Comparison of ENCODE assay signal across 22 cellular contexts in genomic region chr17:32802306-32802705, GRCh38.
DNase-seq lines count a peak whose midpoint lies in the region; ATAC-seq, FAIRE-seq and TF ChIP-seq lines count a peak whose summit lies in the region.
"Had no signal": no experiment of that assay in that cellular context is flagged by ENCODE, and none has a peak within 500 bp of the region (broad histone marks: within the 10 kb centered on the region; RNA-seq: fewer than 3 reads in every experiment).

No MANE protein-coding gene starts in this region.

- no peaks in the 10 kb centered on the region for H3K9me2 ChIP-seq in SK-N-SH

- TF ChIP-seq CTCF in SK-N-SH (IDR thresholded peaks at IDR 0.05) (no peak), GM12878 (IDR thresholded peaks at IDR 0.05 in 2 of 3, conservative IDR thresholded peaks at IDR 0.05 in 1 of 3; ENCODE audit: control insufficient read depth in 2 of 3, extremely low read depth in 1 of 3, insufficient read depth in 1 of 3, low read depth in 3 of 3, low read length in 3 of 3) (no peak), dorsolateral prefrontal cortex (IDR thresholded peaks at IDR 0.05 in 54 of 56, conservative IDR thresholded peaks at IDR 0.05 in 2 of 56; ENCODE audit: low read depth in 1 of 56, partially characterized antibody in 56 of 56) (no peak)

- ATAC-seq in SK-N-SH treated with all-trans-retinoic acid at 6 μM for 48 hours (no peak), GM12878 (no peak), left colon (no peak), sciatic nerve (no peak)
- ATAC-seq: CD8-positive, alpha-beta T cell; GM23338; HCT116 had no signal

- no peak overlapping the region for H2AFZ ChIP-seq in SK-N-SH (ENCODE audit: low read depth)
- no peak overlapping the region for H2AFZ ChIP-seq in GM12878 (ENCODE audit: control insufficient read depth, low read depth, low read length)
- H2AFZ ChIP-seq: GM23338 had no signal

- POLR2A ChIA-PET in SK-N-SH (lab: Yijun Ruan, JAX) (no interaction called here), GM12878 (lab: Charles Lee) (interaction anchor here (1.1 kb wide), 1 partner anchor 10 kb away, joined by 3 read pairs; no protein-coding TSS in a partner anchor)

- peaks cover 26% of the 10 kb centered on the region for H3F3A ChIP-seq in SK-N-SH (replicated peaks; ENCODE audit: insufficient read depth)

- H3K9ac ChIP-seq in SK-N-SH (no peak overlapping the region), GM12878 (ENCODE audit: control insufficient read depth, insufficient read depth, low read length) (no peak overlapping the region)
- H3K9ac ChIP-seq: BLaER1 had no signal

- H3K4me1 ChIP-seq in SK-N-SH (ENCODE audit: control insufficient read depth in 1 of 2, insufficient read depth in 2 of 2, low read depth in 1 of 2, low read length in 1 of 2) (peaks cover 0 to 44% of the 10 kb centered on the region in 2 experiments; a peak in 3 of 4 replicates), GM12878 (ENCODE audit: control insufficient read depth, insufficient read depth, low read length) (no peaks in the 10 kb centered on the region)
- H3K4me1 ChIP-seq: BLaER1 had no signal

- H4K20me1 ChIP-seq in SK-N-SH (ENCODE audit: insufficient read depth) (no peaks in the 10 kb centered on the region), GM12878 (ENCODE audit: control insufficient read depth, insufficient read depth) (no peaks in the 10 kb centered on the region)
- H4K20me1 ChIP-seq: BLaER1 had no signal

- no peaks in the 10 kb centered on the region for H3K79me2 ChIP-seq in SK-N-SH (ENCODE audit: insufficient read depth)
- no peaks in the 10 kb centered on the region for H3K79me2 ChIP-seq in GM12878 (ENCODE audit: control insufficient read depth, insufficient read depth, low read length)

- H3K4me2 ChIP-seq in SK-N-SH (no peak overlapping the region; the same call in 1 of the 2 replicates), GM12878 (ENCODE audit: control insufficient read depth, insufficient read depth) (no peak overlapping the region)
- H3K4me2 ChIP-seq: BLaER1, GM23338 had no signal

- H3K27ac ChIP-seq in SK-N-SH (ENCODE audit: low read depth in 2 of 2, low read length in 1 of 2) (peak overlapping the region; percentile 73 to 79; a peak in 3 of 4 replicates), GM12878 (ENCODE audit: control insufficient read depth, insufficient read depth) (no peak overlapping the region), dorsolateral prefrontal cortex (no peak overlapping the region)
- H3K27ac ChIP-seq: 22Rv1, BLaER1, C4-2B had no signal

- H3K36me3 ChIP-seq in SK-N-SH (replicated peaks in 1 of 2; ENCODE audit: control insufficient read depth in 1 of 2, insufficient read depth in 2 of 2, low read length in 1 of 2) (no peaks in the 10 kb centered on the region), GM12878 (ENCODE audit: control insufficient read depth in 2 of 2, insufficient read depth in 2 of 2, low read length in 1 of 2) (no peaks in the 10 kb centered on the region)
- H3K36me3 ChIP-seq: BLaER1 had no signal

- intact Hi-C loops in GM12878 (cut with micrococcal nuclease; ENCODE audit: unreplicated experiment): no loop called here
- intact Hi-C loops in posterior vena cava (cut with DNase I): no loop called here
- intact Hi-C loops in left colon (cut with DNase I, micrococcal nuclease): no loop called here
- intact Hi-C loops in sciatic nerve (cut with DNase I): no loop called here
- intact Hi-C loops in dorsolateral prefrontal cortex (cut with DNase I): no loop called here

- no TSS peak for BruUV-seq in GM12878 (replicated peaks; lab: Mats Ljungman, UMichigan)

- no peaks in the 10 kb centered on the region for H3K27me3 ChIP-seq in SK-N-SH (ENCODE audit: insufficient read depth)
- no peaks in the 10 kb centered on the region for H3K27me3 ChIP-seq in GM12878 (replicated peaks in 1 of 2; ENCODE audit: control insufficient read depth in 2 of 2, insufficient read depth in 2 of 2, low read length in 1 of 2)
- H3K27me3 ChIP-seq in dorsolateral prefrontal cortex: no peaks in the 10 kb centered on the region
- H3K27me3 ChIP-seq: BLaER1 had no signal

- no peak for TF ChIP-seq RAD21 in SK-N-SH (IDR thresholded peaks at IDR 0.05; ENCODE audit: low read length)
- no peak for TF ChIP-seq RAD21 in GM12878 (IDR thresholded peaks at IDR 0.05; ENCODE audit: insufficient read depth, low read depth, low read length)

- SMC1A ChIA-PET in GM12878 (lab: Charles Lee; ENCODE audit: uncharacterized antibody, unreplicated experiment): interaction anchor here (0.9 to 2.5 kb wide), 8 partner anchors 9 to 75 kb away, joined by 3 to 10 read pairs (median 4); partner anchors contain the start of gene MYO1D

- in situ Hi-C loops in GM12878 (cut with MboI): no loop called here

- DNase-seq in SK-N-SH: no peak
- DNase-seq in GM12878 (ENCODE audit: low read depth, low spot score): no peak
- no peak for DNase-seq in frontal cortex (ENCODE audit: low spot score in 2 of 2)
- no peak for DNase-seq in posterior vena cava (ENCODE audit: low spot score)
- DNase-seq in left colon: no peak
- no peak for DNase-seq in sciatic nerve (ENCODE audit: low spot score)
- no peak for DNase-seq in dorsolateral prefrontal cortex
- DNase-seq: Caco-2; CD4-positive, CD25-positive, alpha-beta regulatory T cell; CD8-positive, alpha-beta T cell; DMS153; DND-41; H9 had no signal

- H3K9me3 ChIP-seq in SK-N-SH (no peaks in the 10 kb centered on the region), GM12878 (replicated peaks; ENCODE audit: control insufficient read depth, insufficient read depth, low read length) (no peaks in the 10 kb centered on the region)
- H3K9me3 ChIP-seq: BLaER1, Caco-2 had no signal

- RAD21 ChIA-PET in GM12878 (lab: Charles Lee; ENCODE audit: unreplicated experiment): interaction anchor here (0.7 to 5.9 kb wide), 5 partner anchors 9 to 74 kb away, joined by 3 to 28 read pairs (median 5); partner anchors contain the start of gene MYO1D

- TF ChIP-seq POLR2A in GM12878 (IDR thresholded peaks at IDR 0.05; ENCODE audit: low read depth, low read length): no peak

- peak in 1 of 2 experiments; percentile 31; a peak in 1 of 4 replicates for TF ChIP-seq EP300 in SK-N-SH (IDR thresholded peaks at IDR 0.05; ENCODE audit: borderline replicate concordance in 1 of 2, low read depth in 1 of 2, low read length in 1 of 2)
- no peak for TF ChIP-seq EP300 in GM12878 (IDR thresholded peaks at IDR 0.05; ENCODE audit: borderline replicate concordance in 1 of 2, control insufficient read depth in 1 of 2, low read depth in 2 of 2, low read length in 2 of 2)

- CTCF ChIA-PET in SK-N-SH (lab: Yijun Ruan, JAX): interaction anchor here (2.2 to 2.9 kb wide), 2 partner anchors 19 to 74 kb away, joined by 8 to 15 read pairs; partner anchors contain the start of gene MYO1D
- CTCF ChIA-PET in GM12878 (lab: Yijun Ruan, JAX): interaction anchor here (0.8 to 8.2 kb wide), 9 partner anchors 9 to 341 kb away, joined by 3 to 53 read pairs (median 6); partner anchors contain the start of gene MYO1D

- no peak overlapping the region for H3K4me3 ChIP-seq in SK-N-SH (ENCODE audit: low read depth in 2 of 2, low read length in 1 of 2)
- H3K4me3 ChIP-seq in GM12878: no peak overlapping the region
- H3K4me3 ChIP-seq in dorsolateral prefrontal cortex: no peak overlapping the region
- H3K4me3 ChIP-seq: BLaER1, GM23338 had no signal

- no peak for FAIRE-seq in GM12878 (lab: Jason Lieb, UNC)
- FAIRE-seq in frontal cortex (lab: Jason Lieb, UNC): peak; percentile 42
- FAIRE-seq: A204.1, G401.6, GM19239 had no signal

TF ChIP-seq in SK-N-SH, 30 proteins besides CTCF, POLR2A, EP300 and RAD21 (continues in another document):
- TF ChIP-seq SIN3A (IDR thresholded peaks at IDR 0.05; ENCODE audit: borderline replicate concordance, low read depth, low read length) (no peak), GABPA (IDR thresholded peaks at IDR 0.05; ENCODE audit: low read depth) (no peak), MEF2A (IDR thresholded peaks at IDR 0.05; ENCODE audit: borderline replicate concordance, low read depth) (no peak), RFX5 (IDR thresholded peaks at IDR 0.05; ENCODE audit: low read length) (no peak)
- TF ChIP-seq, protein P1, sequence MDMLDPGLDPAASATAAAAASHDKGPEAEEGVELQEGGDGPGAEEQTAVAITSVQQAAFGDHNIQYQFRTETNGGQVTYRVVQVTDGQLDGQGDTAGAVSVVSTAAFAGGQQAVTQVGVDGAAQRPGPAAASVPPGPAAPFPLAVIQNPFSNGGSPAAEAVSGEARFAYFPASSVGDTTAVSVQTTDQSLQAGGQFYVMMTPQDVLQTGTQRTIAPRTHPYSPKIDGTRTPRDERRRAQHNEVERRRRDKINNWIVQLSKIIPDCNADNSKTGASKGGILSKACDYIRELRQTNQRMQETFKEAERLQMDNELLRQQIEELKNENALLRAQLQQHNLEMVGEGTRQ (IDR thresholded peaks at IDR 0.05; ENCODE audit: borderline replicate concordance, low read depth, low read length): no peak

TF ChIP-seq in SK-N-SH treated with all-trans-retinoic acid at 6 μM for 48 hours, 23 proteins besides CTCF, POLR2A, EP300 and RAD21 (continues in another document):
- TF ChIP-seq POU6F1 (CRISPR knock-in tag; IDR thresholded peaks at IDR 0.05; ENCODE audit: borderline replicate concordance, low read depth): no peak

TF ChIP-seq in GM12878, 131 proteins besides CTCF, POLR2A, EP300 and RAD21 (continues in another document):
- TF ChIP-seq, protein P2, sequence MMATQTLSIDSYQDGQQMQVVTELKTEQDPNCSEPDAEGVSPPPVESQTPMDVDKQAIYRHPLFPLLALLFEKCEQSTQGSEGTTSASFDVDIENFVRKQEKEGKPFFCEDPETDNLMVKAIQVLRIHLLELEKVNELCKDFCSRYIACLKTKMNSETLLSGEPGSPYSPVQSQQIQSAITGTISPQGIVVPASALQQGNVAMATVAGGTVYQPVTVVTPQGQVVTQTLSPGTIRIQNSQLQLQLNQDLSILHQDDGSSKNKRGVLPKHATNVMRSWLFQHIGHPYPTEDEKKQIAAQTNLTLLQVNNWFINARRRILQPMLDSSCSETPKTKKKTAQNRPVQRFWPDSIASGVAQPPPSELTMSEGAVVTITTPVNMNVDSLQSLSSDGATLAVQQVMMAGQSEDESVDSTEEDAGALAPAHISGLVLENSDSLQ (IDR thresholded peaks at IDR 0.05): peak; percentile 19; the same call in 1 of the 2 replicates

Comparison
In these comparisons a context has a peak if more than half of its experiments do, and no peak if none do; other contexts are left out.
1. H3K27ac ChIP-seq: peak in SK-N-SH (2 of 2); none in GM12878 (single experiment) and dorsolateral prefrontal cortex (0 of 59).
2. Of the 26 proteins assayed by ChIP-seq in both GM12878 and SK-N-SH: peak only in GM12878: none; only in SK-N-SH: JUND, PBX3 and TCF12; in both: none; in neither: 22; mixed calls (peak in some experiments, not most) for 1.